15 cellular contexts compared by ENCODE assay signal in the genomic region with DNA sequence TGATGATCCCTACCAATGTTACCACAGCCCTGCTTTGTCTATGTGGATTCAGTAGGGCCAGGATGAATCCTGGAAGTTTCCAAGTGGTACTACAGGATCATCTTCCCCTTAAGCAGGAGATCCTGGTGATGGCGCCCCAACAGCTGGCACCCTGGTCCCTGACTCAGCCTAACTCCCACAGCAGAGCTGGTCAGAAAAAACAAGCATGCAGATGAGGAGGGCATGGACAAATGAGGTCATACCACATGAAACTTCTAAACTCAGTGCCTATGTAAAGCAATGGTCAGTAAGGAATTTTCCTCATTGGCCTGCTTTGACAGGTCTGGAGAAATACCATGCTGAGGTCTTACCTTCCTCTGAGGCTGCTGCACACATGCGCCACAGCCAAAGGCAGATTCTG.
DNase-seq lines count a peak whose midpoint lies in the region; ATAC-seq and TF ChIP-seq lines count a peak whose summit lies in the region.
"Had no signal": no experiment of that assay in that cellular context is flagged by ENCODE, and none has a peak within 500 bp of the region (broad histone marks: within the 10 kb centered on the region; RNA-seq: fewer than 3 reads in every experiment).

No MANE protein-coding gene starts in this region.

- H3K9me3 ChIP-seq in osteoblast (ENCODE audit: low read depth, low read length) = no peaks in the 10 kb centered on the region
- H3K9me3 ChIP-seq: Caco-2 had no signal

- H3K4me3 ChIP-seq in osteoblast (ENCODE audit: insufficient read depth, low read length) = no peak overlapping the region
- H3K4me3 ChIP-seq: SK-N-MC had no signal

- no peaks in the 10 kb centered on the region for H3K36me3 ChIP-seq in osteoblast (ENCODE audit: insufficient read depth, low read length)

- no peaks in the 10 kb centered on the region for H3K79me2 ChIP-seq in osteoblast (ENCODE audit: insufficient read depth, low read length)

- peak; percentile 79 for DNase-seq in M059J (ENCODE audit: low read depth)
- peak; percentile 30 for DNase-seq in astrocyte of the hippocampus (ENCODE audit: low read depth, low spot score)
- no peak for DNase-seq in osteoblast (ENCODE audit: insufficient read length, low spot score, missing footprints)
- no peak for DNase-seq in NCI-H2227 treated with DMSO at 0.1 percent for 48 hours (lab: John Stamatoyannopoulos, UW)
- DNase-seq: Caco-2, IMR-90, Karpas-422, NCI-H187, NCI-H748 treated with DMSO at 0.1 percent for 48 hours had no signal

- peak overlapping the region; percentile 36 for H2AFZ ChIP-seq in osteoblast (ENCODE audit: low read length)

- no peaks in the 10 kb centered on the region for H4K20me1 ChIP-seq in osteoblast (ENCODE audit: insufficient read depth, low read length)

- TF ChIP-seq CTCF in osteoblast (IDR thresholded peaks at IDR 0.05; ENCODE audit: extremely low read depth, low read depth, low read length) = no peak

- peak overlapping the region; percentile 77 for H3K27ac ChIP-seq in osteoblast (ENCODE audit: low read depth, low read length)
- H3K27ac ChIP-seq: SK-N-MC had no signal

- ATAC-seq in HG03280 (IDR thresholded peaks at IDR 0.05; ENCODE audit: unreplicated experiment) = no peak
- ATAC-seq in GM19397 (IDR thresholded peaks at IDR 0.05; ENCODE audit: unreplicated experiment) = no peak
- ATAC-seq in HG03460 (IDR thresholded peaks at IDR 0.05; ENCODE audit: unreplicated experiment) = no peak
- ATAC-seq: HCT116, Right ventricle myocardium inferior had no signal

- H3K4me1 ChIP-seq in osteoblast (ENCODE audit: insufficient read depth, low read length) = peaks cover 22% of the 10 kb centered on the region
- H3K4me1 ChIP-seq: Caco-2 had no signal

- peak overlapping the region; percentile 59 for H3K4me2 ChIP-seq in osteoblast (ENCODE audit: insufficient read depth, low read length)

- H3K27me3 ChIP-seq in osteoblast (ENCODE audit: insufficient read depth, low read length) = no peaks in the 10 kb centered on the region

Comparison
In these comparisons a context has a peak if more than half of its experiments do, and no peak if none do; other contexts are left out.
1. DNase-seq: peak in M059J (single experiment) and astrocyte of the hippocampus (single experiment); none in osteoblast (single experiment) and NCI-H2227 treated with DMSO at 0.1 percent for 48 hours (single experiment).